ENCODE assay signal across 1 cellular context in the genomic region with DNA sequence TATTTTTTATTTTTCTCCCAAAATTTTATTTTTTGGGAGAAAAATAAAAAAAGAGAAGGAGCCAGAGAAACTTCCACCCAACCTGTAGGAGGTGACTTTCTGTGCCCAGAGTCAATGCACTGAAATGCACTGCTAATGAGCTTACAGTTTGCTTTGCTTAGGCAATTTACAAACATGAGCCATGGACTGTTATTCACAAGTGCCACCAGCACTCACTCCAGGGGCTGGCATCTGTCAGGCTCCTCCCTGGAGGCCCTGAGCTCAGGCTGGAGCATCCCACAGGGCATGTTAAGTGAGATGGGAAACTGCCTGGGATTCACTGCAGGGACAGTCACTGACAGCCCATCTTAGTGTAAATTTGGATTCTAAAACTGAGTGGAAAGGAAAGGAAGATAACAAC.
TF ChIP-seq lines count a peak whose summit lies in the region.

No MANE protein-coding gene starts in this region.

TF ChIP-seq in SK-N-SH treated with all-trans-retinoic acid at 6 μM for 48 hours, 23 proteins besides CTCF, POLR2A, EP300 and RAD21 (continued from another document):
- TF ChIP-seq, protein P1, sequence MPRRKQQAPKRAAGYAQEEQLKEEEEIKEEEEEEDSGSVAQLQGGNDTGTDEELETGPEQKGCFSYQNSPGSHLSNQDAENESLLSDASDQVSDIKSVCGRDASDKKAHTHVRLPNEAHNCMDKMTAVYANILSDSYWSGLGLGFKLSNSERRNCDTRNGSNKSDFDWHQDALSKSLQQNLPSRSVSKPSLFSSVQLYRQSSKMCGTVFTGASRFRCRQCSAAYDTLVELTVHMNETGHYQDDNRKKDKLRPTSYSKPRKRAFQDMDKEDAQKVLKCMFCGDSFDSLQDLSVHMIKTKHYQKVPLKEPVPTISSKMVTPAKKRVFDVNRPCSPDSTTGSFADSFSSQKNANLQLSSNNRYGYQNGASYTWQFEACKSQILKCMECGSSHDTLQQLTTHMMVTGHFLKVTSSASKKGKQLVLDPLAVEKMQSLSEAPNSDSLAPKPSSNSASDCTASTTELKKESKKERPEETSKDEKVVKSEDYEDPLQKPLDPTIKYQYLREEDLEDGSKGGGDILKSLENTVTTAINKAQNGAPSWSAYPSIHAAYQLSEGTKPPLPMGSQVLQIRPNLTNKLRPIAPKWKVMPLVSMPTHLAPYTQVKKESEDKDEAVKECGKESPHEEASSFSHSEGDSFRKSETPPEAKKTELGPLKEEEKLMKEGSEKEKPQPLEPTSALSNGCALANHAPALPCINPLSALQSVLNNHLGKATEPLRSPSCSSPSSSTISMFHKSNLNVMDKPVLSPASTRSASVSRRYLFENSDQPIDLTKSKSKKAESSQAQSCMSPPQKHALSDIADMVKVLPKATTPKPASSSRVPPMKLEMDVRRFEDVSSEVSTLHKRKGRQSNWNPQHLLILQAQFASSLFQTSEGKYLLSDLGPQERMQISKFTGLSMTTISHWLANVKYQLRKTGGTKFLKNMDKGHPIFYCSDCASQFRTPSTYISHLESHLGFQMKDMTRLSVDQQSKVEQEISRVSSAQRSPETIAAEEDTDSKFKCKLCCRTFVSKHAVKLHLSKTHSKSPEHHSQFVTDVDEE (CRISPR knock-in tag; IDR thresholded peaks at IDR 0.05) = no peak
- TF ChIP-seq ARNTL (CRISPR knock-in tag; IDR thresholded peaks at IDR 0.05; ENCODE audit: borderline replicate concordance, low read depth) (no peak), GLIS3 (CRISPR knock-in tag; IDR thresholded peaks at IDR 0.05) (no peak), TOX (CRISPR knock-in tag; IDR thresholded peaks at IDR 0.05; ENCODE audit: borderline replicate concordance) (no peak), ZFP30 (CRISPR knock-in tag; IDR thresholded peaks at IDR 0.05) (no peak), PPARA (CRISPR knock-in tag; IDR thresholded peaks at IDR 0.05; ENCODE audit: borderline replicate concordance) (no peak), ISL1 (CRISPR knock-in tag; IDR thresholded peaks at IDR 0.05) (no peak)
TF ChIP-seq in SK-N-SH treated with all-trans-retinoic acid at 6 μM for 48 hours: peak in this region for 0.
